Comparison of ENCODE assay signal across 8 cellular contexts in genomic region chr4:83536649-83537352, GRCh38. TPM values are rescaled to one million over a fixed set of nuclear protein-coding genes. Genes with fewer than 3 reads are reported as not detected.
A peak's percentile ranks its signal among the peaks of the same experiment; 100 is the strongest.
DNase-seq lines count a peak whose midpoint lies in the region; ATAC-seq and TF ChIP-seq lines count a peak whose summit lies in the region.

No MANE protein-coding gene starts in this region.

- no peak for ATAC-seq in RWPE2 (ENCODE audit: low read depth)
- no peak for ATAC-seq in HG02840 (IDR thresholded peaks at IDR 0.05; ENCODE audit: low FRiP score, unreplicated experiment)

- H3K79me2 ChIP-seq in fibroblast of lung (ENCODE audit: control insufficient read depth, insufficient read depth, low read length) (peaks cover 28% of the 10 kb centered on the region), parathyroid adenoma (no peaks in the 10 kb centered on the region)

- H3K4me3 ChIP-seq in RWPE2 (ENCODE audit: severe bottlenecking) (peak overlapping the region; percentile 44), fibroblast of lung (replicated peaks in 1 of 4; ENCODE audit: control extremely low read depth in 1 of 4, insufficient read depth in 1 of 4, low read depth in 3 of 4, low read length in 4 of 4) (peak overlapping the region; percentile 79 to 97 (median 88)), parathyroid adenoma (ENCODE audit: low read depth, low read length) (peak overlapping the region; percentile 91)

- TF ChIP-seq CTCF in RWPE2 (IDR thresholded peaks at IDR 0.05; ENCODE audit: poor library complexity, severe bottlenecking) (no peak), fibroblast of lung (conservative IDR thresholded peaks at IDR 0.05 in 1 of 2, IDR thresholded peaks at IDR 0.05 in 1 of 2; ENCODE audit: low read depth in 1 of 2, low read length in 2 of 2) (no peak), parathyroid adenoma (IDR thresholded peaks at IDR 0.05) (no peak)

- H3K27ac ChIP-seq in RWPE2 (ENCODE audit: poor library complexity, severe bottlenecking) (no peak overlapping the region), fibroblast of lung (ENCODE audit: insufficient read depth, low read length) (peak overlapping the region; percentile 82), parathyroid adenoma (peak overlapping the region; percentile 90)

- peak overlapping the region; percentile 98 for H3K4me2 ChIP-seq in fibroblast of lung (ENCODE audit: extremely low read depth, insufficient read depth, low read length)
- H3K4me2 ChIP-seq in parathyroid adenoma (ENCODE audit: low read length), result peak overlapping the region; percentile 83

- in situ Hi-C loops in G401 (cut with HindIII; ENCODE audit: low sequenced_read_pairs), result no loop called here

- H3K4me1 ChIP-seq in RWPE2 (ENCODE audit: insufficient read depth, poor library complexity, severe bottlenecking) (no peaks in the 10 kb centered on the region), fibroblast of lung (ENCODE audit: control insufficient read depth, extremely low read depth, insufficient read depth, low read length) (peaks cover 8% of the 10 kb centered on the region), parathyroid adenoma (no peaks in the 10 kb centered on the region)

- H3K36me3 ChIP-seq in RWPE2 (ENCODE audit: low read depth) (no peaks in the 10 kb centered on the region), fibroblast of lung (ENCODE audit: control insufficient read depth, insufficient read depth, low read length) (no peaks in the 10 kb centered on the region), parathyroid adenoma (ENCODE audit: control insufficient read depth, insufficient read depth, low read length) (no peaks in the 10 kb centered on the region)

- H2AFZ ChIP-seq in fibroblast of lung (ENCODE audit: low read length), result peak overlapping the region; percentile 96
- H2AFZ ChIP-seq in parathyroid adenoma, result peak overlapping the region; percentile 84

- peaks cover 6% of the 10 kb centered on the region for H3K27me3 ChIP-seq in RWPE2 (ENCODE audit: insufficient read depth, poor library complexity, severe bottlenecking)
- H3K27me3 ChIP-seq in fibroblast of lung (ENCODE audit: control insufficient read depth, insufficient read depth, low read length), result peaks cover 12% of the 10 kb centered on the region
- no peaks in the 10 kb centered on the region for H3K27me3 ChIP-seq in parathyroid adenoma (ENCODE audit: control insufficient read depth, insufficient read depth, low read length)

- H4K20me1 ChIP-seq in fibroblast of lung (ENCODE audit: control insufficient read depth, extremely low read depth, insufficient read depth, low read length), result no peaks in the 10 kb centered on the region

- DNase-seq in G401 (ENCODE audit: low spot score) (peak; percentile 64), RWPE2 (ENCODE audit: low spot score) (no peak), fibroblast of lung (ENCODE audit: low read depth in 2 of 2) (peak in 1 of 2 donors; percentile 3), NCI-H2227 (lab: John Stamatoyannopoulos, UW; ENCODE audit: unreplicated experiment) (no peak), NCI-H2081 treated with DMSO at 0.1 percent for 48 hours (lab: John Stamatoyannopoulos, UW) (no peak), NCI-H1048 (lab: John Stamatoyannopoulos, UW) (no peak)

- H3K9ac ChIP-seq in fibroblast of lung (ENCODE audit: insufficient read depth, low read length) (peak overlapping the region; percentile 78), parathyroid adenoma (no peak overlapping the region)

- H3K9me3 ChIP-seq in RWPE2 (ENCODE audit: severe bottlenecking) (no peaks in the 10 kb centered on the region), fibroblast of lung (ENCODE audit: control insufficient read depth, insufficient read depth, low read depth, low read length) (no peaks in the 10 kb centered on the region), parathyroid adenoma (ENCODE audit: control insufficient read depth, low read length) (no peaks in the 10 kb centered on the region)

RNA-seq across cellular contexts. Expression of gene GPAT3, which starts 0.9 kb away (rescaled TPM):
- 2.5 and 7.8 TPM in 2 replicates for total RNA-seq in G401 (2014; rRNA removed; shearing (Covaris generic))
- total RNA-seq in fibroblast of lung, result 2.1 and 4.1 TPM in 2 replicates
- 2.6 and 11.2 TPM in 2 replicates for polyA plus RNA-seq in fibroblast of lung
- 1.7 and 7.1 TPM in 2 replicates for polyA plus RNA-seq in fibroblast of lung (2012)
- 3.6 and 3.7 TPM in 2 replicates for polyA minus RNA-seq in fibroblast of lung (ENCODE audit: low replicate concordance)

RNA-seq across cellular contexts. Expression of gene ABRAXAS1, which starts 51.9 kb away (rescaled TPM):
- total RNA-seq in G401 (2014; rRNA removed; shearing (Covaris generic)), result 5.6 and 8.9 TPM in 2 replicates
- total RNA-seq in fibroblast of lung, result 22.0 and 27.2 TPM in 2 replicates
- 14.0 and 17.1 TPM in 2 replicates for polyA plus RNA-seq in fibroblast of lung
- 9.4 and 11.7 TPM in 2 replicates for polyA plus RNA-seq in fibroblast of lung (2012)
- 0.79 and 1.2 TPM in 2 replicates for polyA minus RNA-seq in fibroblast of lung (ENCODE audit: low replicate concordance)
